ENCODE assay signal across 8 cellular contexts in the genomic region with DNA sequence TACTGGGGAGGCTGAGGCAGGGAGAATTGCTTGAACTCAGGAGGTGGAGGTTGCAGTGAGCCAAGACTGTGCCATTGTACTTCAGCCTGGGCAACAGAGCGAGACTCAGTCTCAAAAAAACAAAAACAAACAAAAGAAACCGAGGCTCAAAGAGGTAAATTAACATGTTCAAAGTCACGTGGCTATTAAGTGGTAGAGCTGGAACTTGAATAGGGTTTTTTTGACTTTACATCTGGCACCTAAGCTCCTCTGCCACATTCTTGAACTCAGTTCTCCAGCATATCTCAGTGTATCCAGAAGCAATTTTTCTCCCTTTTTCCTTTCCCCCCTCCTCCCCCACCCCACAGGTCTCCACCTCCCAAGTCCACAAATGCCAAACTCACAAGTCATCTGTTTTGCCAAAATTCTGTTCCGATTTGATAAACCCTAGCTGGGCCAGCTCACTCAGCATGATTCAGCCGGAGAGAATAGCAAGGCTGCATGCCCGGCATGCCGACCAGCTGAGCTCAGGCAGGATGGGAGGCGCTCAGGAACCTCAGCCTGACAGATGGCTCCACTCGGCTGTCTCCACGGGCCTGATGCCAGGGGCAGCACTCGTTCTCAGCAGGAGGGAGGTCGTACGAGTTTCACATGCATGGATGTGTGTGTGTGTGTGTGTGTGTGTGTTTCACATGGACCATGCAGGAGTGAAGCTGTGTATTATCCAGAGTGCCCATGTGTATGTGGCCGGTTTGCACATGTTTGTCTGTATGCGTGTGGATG.
DNase-seq lines count a peak whose midpoint lies in the region; ATAC-seq and TF ChIP-seq lines count a peak whose summit lies in the region.

No MANE protein-coding gene starts in this region.

- H3K9me3 Mint-ChIP-seq in stimulated activated naive B cell treated with anti-CD40 and anti-IgM and Interleukin-4, amounts not matched to agents 10 μg/mL and 1 μg/mL and 100 μg/mL, for 72 hours, result no peaks in the 10 kb centered on the region

- peaks cover 9 to 12% of the 10 kb centered on the region in 2 donors for H3K4me1 Mint-ChIP-seq in stimulated activated naive B cell treated with anti-CD40 and anti-IgM and Interleukin-4, amounts not matched to agents 10 μg/mL and 1 μg/mL and 100 μg/mL, for 72 hours

- ATAC-seq in stimulated activated naive B cell treated with anti-CD40 and anti-IgM and Interleukin-4, amounts not matched to agents 10 μg/mL and 1 μg/mL and 100 μg/mL, for 72 hours (replicated peaks), result peak; percentile 27 to 61
- ATAC-seq in HG02884 (IDR thresholded peaks at IDR 0.05; ENCODE audit: unreplicated experiment) (no peak), GM21619 (IDR thresholded peaks at IDR 0.05; ENCODE audit: unreplicated experiment) (no peak)

- no peaks in the 10 kb centered on the region for H3K36me3 Mint-ChIP-seq in stimulated activated naive B cell treated with anti-CD40 and anti-IgM and Interleukin-4, amounts not matched to agents 10 μg/mL and 1 μg/mL and 100 μg/mL, for 72 hours

- in situ Hi-C loops in GM13977 (cut with MboI; ENCODE audit: low pct_unique_long_range_greater_than_20kb, low sequenced_read_pairs, unreplicated experiment), result no loop called here

- no peak overlapping the region for H3K4me3 Mint-ChIP-seq in stimulated activated naive B cell treated with anti-CD40 and anti-IgM and Interleukin-4, amounts not matched to agents 10 μg/mL and 1 μg/mL and 100 μg/mL, for 72 hours

- no peak overlapping the region for H3K27ac Mint-ChIP-seq in stimulated activated naive B cell treated with anti-CD40 and anti-IgM and Interleukin-4, amounts not matched to agents 10 μg/mL and 1 μg/mL and 100 μg/mL, for 72 hours

- peak; percentile 100 for DNase-seq in EH (ENCODE audit: low read depth)
- DNase-seq in NCI-H2227 (lab: John Stamatoyannopoulos, UW; ENCODE audit: unreplicated experiment), result peak; percentile 85
- peak; percentile 92 for DNase-seq in cerebellar cortex (ENCODE audit: low spot score)
- DNase-seq in iPS-NIHi11 (ENCODE audit: low spot score), result peak; percentile 82
- DNase-seq in stimulated activated naive B cell treated with anti-CD40 and anti-IgM and Interleukin-4, amounts not matched to agents 10 μg/mL and 1 μg/mL and 100 μg/mL, for 72 hours, result no peak
- no peak for DNase-seq in GM13977 (ENCODE audit: low spot score)

- H3K27me3 Mint-ChIP-seq in stimulated activated naive B cell treated with anti-CD40 and anti-IgM and Interleukin-4, amounts not matched to agents 10 μg/mL and 1 μg/mL and 100 μg/mL, for 72 hours, result no peaks in the 10 kb centered on the region

- TF ChIP-seq CTCF in GM13977 (IDR thresholded peaks at IDR 0.05; ENCODE audit: extremely low read depth, insufficient read depth, missing control alignments), result no peak

Comparison
In these comparisons a context has a peak if more than half of its experiments do, and no peak if none do; other contexts are left out.
1. DNase-seq: peak in EH (single experiment), NCI-H2227 (single experiment), cerebellar cortex (single experiment) and iPS-NIHi11 (single experiment); none in stimulated activated naive B cell treated with anti-CD40 and anti-IgM and Interleukin-4, amounts not matched to agents 10 μg/mL and 1 μg/mL and 100 μg/mL, for 72 hours (single experiment) and GM13977 (single experiment).
2. ATAC-seq: peak in stimulated activated naive B cell treated with anti-CD40 and anti-IgM and Interleukin-4, amounts not matched to agents 10 μg/mL and 1 μg/mL and 100 μg/mL, for 72 hours (2 of 2); none in HG02884 (single experiment) and GM21619 (single experiment).